In genomic region chr3:140395134-140396075, GRCh38 we compare ENCODE assay signal across 27 cellular contexts.
DNase-seq lines count a peak whose midpoint lies in the region; TF ChIP-seq lines count a peak whose summit lies in the region.
"Had no signal": no experiment of that assay in that cellular context is flagged by ENCODE, and none has a peak within 500 bp of the region (broad histone marks: within the 10 kb centered on the region; RNA-seq: fewer than 3 reads in every experiment).

No MANE protein-coding gene starts in this region.

- intact Hi-C loops in thyroid gland (cut with DNase I): no loop called here

- peaks cover 6 to 7% of the 10 kb centered on the region in 2 donors for H3K4me1 ChIP-seq in thyroid gland
- H3K4me1 ChIP-seq: stomach, tibial nerve had no signal

- H3K9me3 Mint-ChIP-seq in nephron progenitor cell: no peaks in the 10 kb centered on the region
- H3K9me3 Mint-ChIP-seq: activated CD4-positive, alpha-beta memory T cell treated with anti-CD3 and anti-CD28 coated beads, Interleukin-2, amount 10 ng/mL, durations not matched to agents 7 days and 5 days; activated naive CD4-positive, alpha-beta T cell treated with anti-CD3 and anti-CD28 coated beads, Interleukin-2, amount 10 ng/mL, durations not matched to agents 7 days and 5 days; brain; CD8-positive, alpha-beta T cell had no signal

- no peaks in the 10 kb centered on the region for H3K9me3 ChIP-seq in thyroid gland
- H3K9me3 ChIP-seq: A549, SJCRH30, stomach, tibial nerve had no signal

- H3K4me3 Mint-ChIP-seq in nephron progenitor cell: peak overlapping the region; percentile 31
- H3K4me3 Mint-ChIP-seq: activated CD4-positive, alpha-beta memory T cell treated with anti-CD3 and anti-CD28 coated beads, Interleukin-2, amount 10 ng/mL, durations not matched to agents 7 days and 5 days; activated naive CD4-positive, alpha-beta T cell treated with anti-CD3 and anti-CD28 coated beads, Interleukin-2, amount 10 ng/mL, durations not matched to agents 7 days and 5 days; brain; CD8-positive, alpha-beta T cell had no signal

- no peak overlapping the region for H3K27ac ChIP-seq in thyroid gland
- H3K27ac ChIP-seq: A549, PC-9, SJCRH30, stomach, tibial nerve had no signal

- H3K4me1 Mint-ChIP-seq in nephron progenitor cell: peaks cover 46% of the 10 kb centered on the region
- H3K4me1 Mint-ChIP-seq: activated CD4-positive, alpha-beta memory T cell treated with anti-CD3 and anti-CD28 coated beads, Interleukin-2, amount 10 ng/mL, durations not matched to agents 7 days and 5 days; activated naive CD4-positive, alpha-beta T cell treated with anti-CD3 and anti-CD28 coated beads, Interleukin-2, amount 10 ng/mL, durations not matched to agents 7 days and 5 days; brain had no signal

- H3K27ac Mint-ChIP-seq in nephron progenitor cell: peak overlapping the region; percentile 94
- H3K27ac Mint-ChIP-seq: activated CD4-positive, alpha-beta memory T cell treated with anti-CD3 and anti-CD28 coated beads, Interleukin-2, amount 10 ng/mL, durations not matched to agents 7 days and 5 days; activated naive CD4-positive, alpha-beta T cell treated with anti-CD3 and anti-CD28 coated beads, Interleukin-2, amount 10 ng/mL, durations not matched to agents 7 days and 5 days; CD8-positive, alpha-beta T cell had no signal

- no peak for TF ChIP-seq CTCF in nephron progenitor cell (IDR thresholded peaks at IDR 0.05)
- TF ChIP-seq CTCF in thyroid gland (IDR thresholded peaks at IDR 0.05): no peak

- no peak overlapping the region for H3K4me3 ChIP-seq in thyroid gland (replicated peaks in 1 of 3)
- H3K4me3 ChIP-seq: A549, PC-9, SJCRH30, smooth muscle cell, stomach, tibial nerve had no signal

- no peaks in the 10 kb centered on the region for H3K36me3 ChIP-seq in thyroid gland
- H3K36me3 ChIP-seq: SJCRH30, stomach, tibial nerve had no signal

- H3K27me3 Mint-ChIP-seq in nephron progenitor cell (ENCODE audit: low read depth, poor library complexity): no peaks in the 10 kb centered on the region
- H3K27me3 Mint-ChIP-seq: activated naive CD4-positive, alpha-beta T cell treated with anti-CD3 and anti-CD28 coated beads, Interleukin-2, amount 10 ng/mL, durations not matched to agents 7 days and 5 days had no signal

- 83 to 89% methylated on average over 5 of the region's 5 CpGs for WGBS in thyroid gland, 2 donors

- no peaks in the 10 kb centered on the region for H3K27me3 ChIP-seq in thyroid gland
- H3K27me3 ChIP-seq: SJCRH30, stomach, tibial nerve had no signal

- DNase-seq in NCI-H2227 (lab: John Stamatoyannopoulos, UW; ENCODE audit: unreplicated experiment) (peak; percentile 36), NCI-H2227 treated with DMSO at 0.1 percent for 48 hours (lab: John Stamatoyannopoulos, UW) (no peak), LHCN-M2 (ENCODE audit: low read depth) (peak; percentile 31), SHP77 (lab: John Stamatoyannopoulos, UW) (peak; percentile 35 to 43), nephron progenitor cell (no peak), thyroid gland (no peak), GM03348 (ENCODE audit: low spot score) (no peak)
- no peak for DNase-seq in stimulated activated CD4-positive, alpha-beta T cell treated with anti-CD3 and anti-CD28 coated beads, Interleukin-12 subunit alpha, Interleukin-12 subunit beta, amount 100 ng/mL, for 4 hours
- DNase-seq: activated CD4-positive, alpha-beta memory T cell treated with anti-CD3 and anti-CD28 coated beads, Interleukin-2, amount 10 ng/mL, durations not matched to agents 7 days and 5 days; activated CD4-positive, CD25-positive, alpha-beta regulatory T cell; activated CD8-positive, alpha-beta memory T cell treated with anti-CD3 and anti-CD28 coated beads, Interleukin-2, amount 50 U/mL, for 48 hours; activated naive CD4-positive, alpha-beta T cell treated with anti-CD3 and anti-CD28 coated beads, Interleukin-2, amount 10 ng/mL, durations not matched to agents 7 days and 5 days; CD8-positive, alpha-beta T cell; DMS 273 treated with DMSO at 0.1 percent for 48 hours; GOT3; Karpas-422; MV-4-11; NCI-H1930; PC-9; stimulated activated CD4-positive, alpha-beta T cell treated with anti-CD3 and anti-CD28 coated beads, Interleukin-2, amount 100 ng/mL, for 24 hours; stomach; T-helper 1 cell had no signal

- TF ChIP-seq POLR2A in thyroid gland (IDR thresholded peaks at IDR 0.05): no peak

- H3K36me3 Mint-ChIP-seq in nephron progenitor cell (ENCODE audit: low read depth): no peaks in the 10 kb centered on the region
- H3K36me3 Mint-ChIP-seq: activated naive CD4-positive, alpha-beta T cell treated with anti-CD3 and anti-CD28 coated beads, Interleukin-2, amount 10 ng/mL, durations not matched to agents 7 days and 5 days; brain; CD8-positive, alpha-beta T cell had no signal

Comparison
In these comparisons a context has a peak if more than half of its experiments do, and no peak if none do; other contexts are left out.
1. DNase-seq: peak in NCI-H2227 (single experiment), LHCN-M2 (single experiment) and SHP77 (2 of 2); none in NCI-H2227 treated with DMSO at 0.1 percent for 48 hours (single experiment), nephron progenitor cell (single experiment), thyroid gland (0 of 2), GM03348 (single experiment) and stimulated activated CD4-positive, alpha-beta T cell treated with anti-CD3 and anti-CD28 coated beads, Interleukin-12 subunit alpha, Interleukin-12 subunit beta, amount 100 ng/mL, for 4 hours (single experiment).